In the genomic region with DNA sequence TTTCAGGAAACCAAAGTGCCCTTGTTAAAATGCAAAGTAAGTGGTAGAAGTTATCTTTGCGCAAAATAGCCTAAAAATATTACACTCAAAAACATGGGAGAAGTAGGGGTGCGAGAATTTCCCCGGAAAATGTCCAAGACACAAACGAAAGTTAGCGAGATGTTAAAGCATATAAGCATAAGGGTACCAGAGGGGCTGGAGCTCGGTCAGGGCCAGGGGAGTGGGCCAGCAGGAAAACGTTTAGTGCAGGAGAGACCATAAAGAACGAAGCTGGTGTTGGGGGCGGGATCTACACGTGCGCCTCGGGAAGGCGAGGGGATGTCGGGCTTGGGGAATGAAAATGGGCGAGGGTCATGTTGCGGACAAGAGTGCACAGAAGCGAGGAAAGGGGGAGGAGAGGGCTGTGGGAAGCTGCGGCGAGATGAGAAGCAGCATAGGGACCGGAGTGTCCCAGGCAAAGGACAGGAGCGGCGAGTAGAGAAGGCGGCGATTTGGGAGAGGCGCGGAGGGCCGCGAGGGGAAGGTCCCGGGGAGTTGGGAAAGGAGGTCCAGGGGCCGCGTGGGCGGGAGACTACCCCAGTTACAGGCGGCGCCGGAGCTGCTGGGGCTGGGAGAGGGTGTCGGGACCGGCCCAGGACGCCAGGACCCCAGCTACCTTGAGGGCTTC, we compare ENCODE assay signal across 8 cellular contexts. TPM values are rescaled to one million over a fixed set of nuclear protein-coding genes. Genes with fewer than 3 reads are reported as not detected.
DNase-seq lines count a peak whose midpoint lies in the region; ATAC-seq and TF ChIP-seq lines count a peak whose summit lies in the region.

No MANE protein-coding gene starts in this region.

- H3K4me2 ChIP-seq in OCI-LY3 (ENCODE audit: low read length), result peak overlapping the region; percentile 81

- peaks cover 42% of the 10 kb centered on the region for H3K36me3 ChIP-seq in OCI-LY3 (replicated peaks; ENCODE audit: low read depth, low read length)

- H3K79me2 ChIP-seq in OCI-LY3 (ENCODE audit: low read length), result peaks cover 75% of the 10 kb centered on the region

- TF ChIP-seq CTCF in OCI-LY3 (IDR thresholded peaks at IDR 0.05; ENCODE audit: low read depth, low read length), result no peak

- H3K27me3 ChIP-seq in OCI-LY3 (ENCODE audit: low read depth, low read length), result no peaks in the 10 kb centered on the region

- H2AFZ ChIP-seq in OCI-LY3 (ENCODE audit: low read depth, low read length), result peak overlapping the region; percentile 44

- H4K20me1 ChIP-seq in OCI-LY3 (ENCODE audit: insufficient read depth, low read length), result no peaks in the 10 kb centered on the region

- ATAC-seq in HG03097 (IDR thresholded peaks at IDR 0.05; ENCODE audit: low FRiP score, unreplicated experiment) (peak; percentile 23), left lobe of liver (peak; percentile 58)

- H3K4me3 ChIP-seq in OCI-LY3 (ENCODE audit: low read length), result peak overlapping the region; percentile 79

- DNase-seq in NK-92 treated with Interleukin-12 subunit alpha and Interleukin-12 subunit beta, amount 100 ng/mL, for 24 hours (lab: John Stamatoyannopoulos, UW), result peak; percentile 39
- no peak for DNase-seq in NK-92 (lab: John Stamatoyannopoulos, UW; ENCODE audit: unreplicated experiment)
- peak; percentile 26 for DNase-seq in cerebellar cortex (ENCODE audit: low spot score)
- DNase-seq in left lobe of liver (ENCODE audit: low spot score), result no peak
- peak; percentile 11 for DNase-seq in stimulated activated CD8-positive, alpha-beta memory T cell treated with anti-CD3 and anti-CD28 coated beads, Interleukin-7, amount 100 ng/mL, for 24 hours (ENCODE audit: low read depth)
- no peak for DNase-seq in NCI-H2029 treated with DMSO at 0.1 percent for 48 hours (lab: John Stamatoyannopoulos, UW)

- H3K27ac ChIP-seq in OCI-LY3 (ENCODE audit: low read length), result peak overlapping the region; percentile 33

- H3K9me3 ChIP-seq in OCI-LY3 (ENCODE audit: insufficient read depth, low read length), result no peaks in the 10 kb centered on the region

- peak overlapping the region; percentile 80 for H3K9ac ChIP-seq in OCI-LY3 (ENCODE audit: low read length)

- H3K4me1 ChIP-seq in OCI-LY3 (ENCODE audit: low read length), result peaks cover 26% of the 10 kb centered on the region

RNA-seq across cellular contexts. Expression of a gene that starts 0.6 kb away (rescaled TPM):
- 14.6 TPM for total RNA-seq in left lobe of liver

RNA-seq across cellular contexts. Expression of a gene that starts 0.7 kb away (rescaled TPM):
- 7.2 TPM for total RNA-seq in left lobe of liver

RNA-seq across cellular contexts. Expression of a gene that starts 53.8 kb away (rescaled TPM):
- total RNA-seq in left lobe of liver, result 13.7 TPM

RNA-seq across cellular contexts. Expression of a gene that starts 58.3 kb away (rescaled TPM):
- 13.3 TPM for total RNA-seq in left lobe of liver

RNA-seq across cellular contexts. Expression of a gene that starts 58.5 kb away (rescaled TPM):
- total RNA-seq in left lobe of liver, result 67.9 TPM

Comparison
In these comparisons a context has a peak if more than half of its experiments do, and no peak if none do; other contexts are left out.
1. DNase-seq: peak in NK-92 treated with Interleukin-12 subunit alpha and Interleukin-12 subunit beta, amount 100 ng/mL, for 24 hours (single experiment), cerebellar cortex (single experiment) and stimulated activated CD8-positive, alpha-beta memory T cell treated with anti-CD3 and anti-CD28 coated beads, Interleukin-7, amount 100 ng/mL, for 24 hours (single experiment); none in NK-92 (single experiment), left lobe of liver (single experiment) and NCI-H2029 treated with DMSO at 0.1 percent for 48 hours (single experiment).